Comparison of ENCODE assay signal across 8 cellular contexts in genomic region chr3:160486459-160486869, GRCh38. TPM values are rescaled to one million over a fixed set of nuclear protein-coding genes. Genes with fewer than 3 reads are reported as not detected.
DNase-seq lines count a peak whose midpoint lies in the region; ATAC-seq and TF ChIP-seq lines count a peak whose summit lies in the region.

No MANE protein-coding gene starts in this region.

- no peak overlapping the region for H2AFZ ChIP-seq in mesenchymal stem cell (ENCODE audit: low read depth, low read length)

- BruUV-seq in MCF 10A (replicated peaks; lab: Mats Ljungman, UMichigan) = no TSS peak

- H3K4me1 Mint-ChIP-seq in activated naive CD8-positive, alpha-beta T cell (ENCODE audit: low read depth) = peaks cover 5% of the 10 kb centered on the region
- H3K4me1 Mint-ChIP-seq in activated naive CD8-positive, alpha-beta T cell treated with anti-CD3 and anti-CD28 coated beads, Interleukin-2, amount 50 U/mL, for 24 hours = peaks cover 2% of the 10 kb centered on the region
- H3K4me1 Mint-ChIP-seq in MCF 10A (ENCODE audit: insufficient read depth, unreplicated experiment) = no peaks in the 10 kb centered on the region

- H3K23ac ChIP-seq in mesenchymal stem cell (ENCODE audit: low read length in 2 of 2) = no peak overlapping the region

- no peak overlapping the region for H2BK15ac ChIP-seq in mesenchymal stem cell (ENCODE audit: low read depth, poor library complexity, severe bottlenecking)

- peaks cover 3% of the 10 kb centered on the region for H3K27me3 Mint-ChIP-seq in activated naive CD8-positive, alpha-beta T cell
- H3K27me3 Mint-ChIP-seq in activated naive CD8-positive, alpha-beta T cell treated with anti-CD3 and anti-CD28 coated beads, Interleukin-2, amount 50 U/mL, for 24 hours = peaks cover 3% of the 10 kb centered on the region
- no peaks in the 10 kb centered on the region for H3K27me3 Mint-ChIP-seq in MCF 10A (ENCODE audit: insufficient read depth, unreplicated experiment)

- no peak for ATAC-seq in activated naive CD8-positive, alpha-beta T cell treated with anti-CD3 and anti-CD28 coated beads, Interleukin-2, amount 50 U/mL, for 24 hours
- no peak for ATAC-seq in HG02759 (IDR thresholded peaks at IDR 0.05; ENCODE audit: unreplicated experiment)
- ATAC-seq in HG03159 (IDR thresholded peaks at IDR 0.05; ENCODE audit: unreplicated experiment) = no peak

- H3K36me3 ChIP-seq in mesenchymal stem cell (ENCODE audit: control insufficient read depth in 1 of 2, insufficient read depth in 2 of 2, low read depth in 1 of 2, low read length in 2 of 2) = no peaks in the 10 kb centered on the region

- intact Hi-C loops in MCF 10A (cut with micrococcal nuclease) = loop anchor here (2.0 to 10.0 kb wide), 4 partner anchors 39 to 1222 kb away; partner anchors contain the start of gene TRIM59

- no CpG with 5 or more reads among the region's 2 CpGs for WGBS in mesenchymal stem cell

- no peaks in the 10 kb centered on the region for H3K9me3 ChIP-seq in mesenchymal stem cell (ENCODE audit: control insufficient read depth, low read length)

- no peak overlapping the region for H2BK5ac ChIP-seq in mesenchymal stem cell (ENCODE audit: low read depth, low read length, poor library complexity, severe bottlenecking)

- POLR2A ChIA-PET in MCF 10A (lab: Yijun Ruan, JAX) = interaction anchor here (0.9 kb wide), 1 partner anchor 43 kb away, joined by 3 read pairs; no protein-coding TSS in a partner anchor

- H3K9ac ChIP-seq in mesenchymal stem cell (ENCODE audit: low read length) = peak overlapping the region; percentile 70

- H3K4ac ChIP-seq in mesenchymal stem cell (ENCODE audit: low read depth in 1 of 2, low read length in 2 of 2) = no peak overlapping the region

- H3K27me3 ChIP-seq in mesenchymal stem cell (ENCODE audit: control insufficient read depth in 1 of 2, insufficient read depth in 1 of 2, low read length in 2 of 2) = no peaks in the 10 kb centered on the region

- H3K27ac ChIP-seq in mesenchymal stem cell (ENCODE audit: low read length, poor library complexity, severe bottlenecking) = no peak overlapping the region

- no peaks in the 10 kb centered on the region for H3K36me3 Mint-ChIP-seq in activated naive CD8-positive, alpha-beta T cell
- no peaks in the 10 kb centered on the region for H3K36me3 Mint-ChIP-seq in activated naive CD8-positive, alpha-beta T cell treated with anti-CD3 and anti-CD28 coated beads, Interleukin-2, amount 50 U/mL, for 24 hours (ENCODE audit: low read depth)
- no peaks in the 10 kb centered on the region for H3K36me3 Mint-ChIP-seq in MCF 10A (ENCODE audit: insufficient read depth, unreplicated experiment)

- no peak overlapping the region for H3K4me3 ChIP-seq in mesenchymal stem cell (ENCODE audit: insufficient read depth in 1 of 2, low read depth in 1 of 2, low read length in 2 of 2)

- H3K4me2 ChIP-seq in mesenchymal stem cell (ENCODE audit: low read length, poor library complexity, severe bottlenecking) = no peak overlapping the region

- H3K4me1 ChIP-seq in mesenchymal stem cell (ENCODE audit: control insufficient read depth, insufficient read depth, low read depth, low read length) = no peaks in the 10 kb centered on the region

- CTCF ChIA-PET in MCF 10A (lab: Yijun Ruan, JAX) = interaction anchor here (0.6 to 2.2 kb wide), 10 partner anchors 8 to 438 kb away, joined by 3 to 8 read pairs (median 4); no protein-coding TSS in a partner anchor

- no peak overlapping the region for H2AK5ac ChIP-seq in mesenchymal stem cell (ENCODE audit: low read length, severe bottlenecking)

- no peak overlapping the region for H3K14ac ChIP-seq in mesenchymal stem cell (ENCODE audit: low read length in 2 of 2)

- no peak overlapping the region for H3K27ac Mint-ChIP-seq in activated naive CD8-positive, alpha-beta T cell
- H3K27ac Mint-ChIP-seq in activated naive CD8-positive, alpha-beta T cell treated with anti-CD3 and anti-CD28 coated beads, Interleukin-2, amount 50 U/mL, for 24 hours = no peak overlapping the region
- no peak overlapping the region for H3K27ac Mint-ChIP-seq in MCF 10A (ENCODE audit: low read depth, unreplicated experiment)

- H3K79me1 ChIP-seq in mesenchymal stem cell (replicated peaks; ENCODE audit: low read length, poor library complexity, severe bottlenecking) = no peaks in the 10 kb centered on the region

- H3K9me3 Mint-ChIP-seq in activated naive CD8-positive, alpha-beta T cell (ENCODE audit: low read depth) = no peaks in the 10 kb centered on the region
- no peaks in the 10 kb centered on the region for H3K9me3 Mint-ChIP-seq in activated naive CD8-positive, alpha-beta T cell treated with anti-CD3 and anti-CD28 coated beads, Interleukin-2, amount 50 U/mL, for 24 hours
- H3K9me3 Mint-ChIP-seq in MCF 10A (ENCODE audit: unreplicated experiment) = no peaks in the 10 kb centered on the region

- peak; percentile 61 for TF ChIP-seq CTCF in MCF 10A (IDR thresholded peaks at IDR 0.05; ENCODE audit: unreplicated experiment)

- no peak overlapping the region for H4K91ac ChIP-seq in mesenchymal stem cell (ENCODE audit: low read length)

- H3K18ac ChIP-seq in mesenchymal stem cell (ENCODE audit: low read depth in 1 of 2, low read length in 2 of 2) = no peak overlapping the region

- no peak overlapping the region for H2BK120ac ChIP-seq in mesenchymal stem cell (ENCODE audit: low read depth, low read length)

- H2BK12ac ChIP-seq in mesenchymal stem cell (ENCODE audit: low read length in 2 of 2) = no peak overlapping the region

- H4K8ac ChIP-seq in mesenchymal stem cell (ENCODE audit: low read length) = no peak overlapping the region

- H3K4me3 Mint-ChIP-seq in activated naive CD8-positive, alpha-beta T cell = peak overlapping the region; percentile 20
- no peak overlapping the region for H3K4me3 Mint-ChIP-seq in activated naive CD8-positive, alpha-beta T cell treated with anti-CD3 and anti-CD28 coated beads, Interleukin-2, amount 50 U/mL, for 24 hours
- H3K4me3 Mint-ChIP-seq in MCF 10A (ENCODE audit: unreplicated experiment) = no peak overlapping the region

- DNase-seq in activated naive CD8-positive, alpha-beta T cell treated with anti-CD3 and anti-CD28 coated beads, Interleukin-2, amount 50 U/mL, for 24 hours = no peak
- DNase-seq in NCI-H446 treated with DMSO at 0.1 percent for 48 hours (lab: John Stamatoyannopoulos, UW) (peak; percentile 38), MCF 10A (ENCODE audit: unreplicated experiment) (peak; percentile 53), mesenchymal stem cell (peak; percentile 52)
- DNase-seq in activated CD4-positive, alpha-beta T cell treated with anti-CD3 and anti-CD28 coated beads for 1 hour = no peak

RNA-seq across cellular contexts. Expression of gene TRIM59, which starts 36.9 kb away (rescaled TPM):
- 12.1 and 15.1 TPM in 2 replicates for total RNA-seq in MCF 10A (2022)
- 11.1 TPM for polyA plus RNA-seq in mesenchymal stem cell (2013, experiment 1 of 2)
- 9.7 TPM for polyA plus RNA-seq in mesenchymal stem cell (2013, experiment 2 of 2)

Comparison
In these comparisons a context has a peak if more than half of its experiments do, and no peak if none do; other contexts are left out.
1. DNase-seq: peak in NCI-H446 treated with DMSO at 0.1 percent for 48 hours (single experiment), MCF 10A (single experiment) and mesenchymal stem cell (single experiment); none in activated naive CD8-positive, alpha-beta T cell treated with anti-CD3 and anti-CD28 coated beads, Interleukin-2, amount 50 U/mL, for 24 hours (single experiment) and activated CD4-positive, alpha-beta T cell treated with anti-CD3 and anti-CD28 coated beads for 1 hour (single experiment).